Comparison of ENCODE assay signal across 9 cellular contexts in the genomic region with DNA sequence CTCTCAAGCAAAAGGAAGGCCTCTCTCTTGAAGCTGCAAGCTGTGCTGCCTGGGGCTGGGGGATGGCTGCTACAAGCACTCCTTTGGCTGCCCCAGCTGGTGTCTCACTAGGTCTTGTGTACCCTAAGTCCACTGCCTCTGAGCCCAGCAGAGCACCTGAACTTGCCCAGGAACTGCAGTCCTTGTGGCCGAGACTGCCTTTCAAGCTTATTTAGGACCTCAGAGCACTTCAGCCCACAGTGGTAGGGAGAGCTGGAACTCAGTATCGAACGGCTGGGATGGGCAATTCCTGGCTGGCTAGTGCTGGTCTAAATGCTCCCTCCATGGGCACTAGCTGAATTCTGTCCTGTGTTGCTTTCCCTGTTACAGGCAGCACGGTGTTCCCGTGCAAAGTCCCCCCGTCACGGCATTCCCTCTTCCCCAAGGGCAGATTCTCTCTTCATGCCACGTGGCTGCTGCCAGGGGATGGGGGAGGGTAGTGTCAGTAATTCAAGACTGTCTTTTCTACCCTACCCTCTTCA. TPM values are rescaled to one million over a fixed set of nuclear protein-coding genes. Genes with fewer than 3 reads are reported as not detected.
"Had no signal": no experiment of that assay in that cellular context is flagged by ENCODE, and none has a peak within 500 bp of the region (broad histone marks: within the 10 kb centered on the region; RNA-seq: fewer than 3 reads in every experiment).

No MANE protein-coding gene starts in this region.

- H3K9me3 ChIP-seq: mucosa of descending colon, vagina had no signal

- H3K4me1 ChIP-seq: ascending aorta, vagina had no signal

- H3K4me1 Mint-ChIP-seq: activated naive CD8-positive, alpha-beta T cell treated with anti-CD3 and anti-CD28 coated beads, Interleukin-2, amount 50 U/mL, for 24 hours had no signal

- H3K36me3 ChIP-seq: ascending aorta, vagina had no signal

- H3K9me3 Mint-ChIP-seq: activated naive CD8-positive, alpha-beta T cell treated with anti-CD3 and anti-CD28 coated beads, Interleukin-2, amount 50 U/mL, for 24 hours; natural killer cell treated with Interleukin-12 subunit alpha and Interleukin-12 subunit beta and Interleukin-15 and Interleukin-18, amount 100 ng/mL, for 72 hours had no signal

- H3K4me3 ChIP-seq: ascending aorta, mucosa of descending colon, vagina had no signal

- H3K36me3 Mint-ChIP-seq: natural killer cell treated with Interleukin-12 subunit alpha and Interleukin-12 subunit beta and Interleukin-15 and Interleukin-18, amount 100 ng/mL, for 72 hours had no signal

- H3K4me3 Mint-ChIP-seq: activated CD4-positive, alpha-beta memory T cell treated with anti-CD3 and anti-CD28 coated beads for 36 hours; activated naive CD8-positive, alpha-beta T cell treated with anti-CD3 and anti-CD28 coated beads, Interleukin-2, amount 50 U/mL, for 24 hours; natural killer cell treated with Interleukin-12 subunit alpha and Interleukin-12 subunit beta and Interleukin-15 and Interleukin-18, amount 100 ng/mL, for 72 hours had no signal

- H3K27me3 Mint-ChIP-seq: activated naive CD8-positive, alpha-beta T cell treated with anti-CD3 and anti-CD28 coated beads, Interleukin-2, amount 50 U/mL, for 24 hours had no signal

- H3K27me3 ChIP-seq: ascending aorta, vagina had no signal

- H3K27ac ChIP-seq: ascending aorta, vagina had no signal

- H3K27ac Mint-ChIP-seq: activated CD4-positive, alpha-beta memory T cell treated with anti-CD3 and anti-CD28 coated beads for 36 hours; activated naive CD8-positive, alpha-beta T cell treated with anti-CD3 and anti-CD28 coated beads, Interleukin-2, amount 50 U/mL, for 24 hours; natural killer cell treated with Interleukin-12 subunit alpha and Interleukin-12 subunit beta and Interleukin-15 and Interleukin-18, amount 100 ng/mL, for 72 hours had no signal

- DNase-seq: activated CD4-positive, alpha-beta memory T cell treated with anti-CD3 and anti-CD28 coated beads for 36 hours; activated naive CD8-positive, alpha-beta T cell treated with anti-CD3 and anti-CD28 coated beads, Interleukin-2, amount 50 U/mL, for 24 hours; kidney glomerular epithelial cell; mammary epithelial cell; mucosa of descending colon; small intestine had no signal

RNA-seq across cellular contexts. Expression of a gene that starts 25.9 kb away (rescaled TPM):
- total RNA-seq: activated CD4-positive, alpha-beta memory T cell treated with anti-CD3 and anti-CD28 coated beads for 36 hours; ascending aorta had no signal
- polyA plus RNA-seq: mammary epithelial cell had no signal
